Comparison of ENCODE assay signal across 19 cellular contexts in genomic region chr10:64762861-64763260, GRCh38.
"Had no signal": no experiment of that assay in that cellular context is flagged by ENCODE, and none has a peak within 500 bp of the region (broad histone marks: within the 10 kb centered on the region; RNA-seq: fewer than 3 reads in every experiment).

No MANE protein-coding gene starts in this region.

- FAIRE-seq: RCC 7860 had no signal

- ATAC-seq: SK-N-SH treated with all-trans-retinoic acid at 6 μM for 48 hours had no signal

- DNase-seq: KBM-7, MV-4-11, NCI-H1048, NCI-H1105, NCI-H1436 treated with DMSO at 0.1 percent for 48 hours, NCI-H1694, NCI-H187 treated with DMSO at 0.1 percent for 48 hours, NCI-H2029 treated with DMSO at 0.1 percent for 48 hours, NCI-H2171 treated with DMSO at 0.1 percent for 48 hours, NCI-H345, NCI-H446 treated with DMSO at 0.1 percent for 48 hours, NCI-H510A treated with DMSO at 0.1 percent for 48 hours, NCI-H526, NCI-H82, Right ventricle myocardium superior, RPMI8226, SIG-M5 had no signal
